Comparison of ENCODE assay signal across 8 cellular contexts in the genomic region with DNA sequence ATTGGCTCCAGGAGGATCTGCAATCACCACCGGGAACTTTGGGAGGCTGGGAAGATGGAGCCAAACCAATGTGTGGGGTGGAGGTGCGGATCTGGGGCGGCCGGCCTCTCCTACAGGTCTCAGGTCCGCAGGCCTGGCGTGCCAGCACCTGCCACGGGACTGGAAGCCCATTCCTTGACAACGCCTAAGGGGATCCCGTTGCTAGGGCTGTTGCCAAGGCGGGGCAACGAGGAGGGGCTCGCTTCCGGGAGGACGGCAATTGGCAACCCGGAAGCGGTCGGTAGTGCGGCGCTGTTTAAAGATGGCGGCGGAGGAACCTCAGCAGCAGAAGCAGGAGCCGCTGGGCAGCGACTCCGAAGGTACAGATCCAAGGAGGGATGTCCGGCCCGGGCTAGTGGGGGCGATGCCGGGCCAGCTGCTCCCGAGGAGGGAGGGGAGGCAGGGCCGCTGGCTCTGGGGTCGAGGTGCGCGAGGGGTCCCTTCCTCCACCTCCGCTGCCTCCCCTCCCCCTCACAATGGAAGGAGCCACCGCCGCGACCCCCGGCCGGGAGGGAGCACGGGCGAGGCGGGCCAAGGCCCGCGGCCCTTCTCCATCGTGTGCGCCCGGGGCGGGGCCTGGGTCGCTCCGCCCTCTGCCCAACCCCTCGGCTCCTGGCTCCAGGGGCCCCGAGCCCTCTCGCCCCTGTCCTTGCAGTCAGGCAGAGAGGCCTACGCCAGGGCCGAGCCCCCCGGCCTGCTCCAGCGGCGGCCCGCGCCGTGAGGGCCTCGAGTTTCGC. TPM values are rescaled to one million over a fixed set of nuclear protein-coding genes. Genes with fewer than 3 reads are reported as not detected.
DNase-seq lines count a peak whose midpoint lies in the region; ATAC-seq and TF ChIP-seq lines count a peak whose summit lies in the region.

A gene with protein sequence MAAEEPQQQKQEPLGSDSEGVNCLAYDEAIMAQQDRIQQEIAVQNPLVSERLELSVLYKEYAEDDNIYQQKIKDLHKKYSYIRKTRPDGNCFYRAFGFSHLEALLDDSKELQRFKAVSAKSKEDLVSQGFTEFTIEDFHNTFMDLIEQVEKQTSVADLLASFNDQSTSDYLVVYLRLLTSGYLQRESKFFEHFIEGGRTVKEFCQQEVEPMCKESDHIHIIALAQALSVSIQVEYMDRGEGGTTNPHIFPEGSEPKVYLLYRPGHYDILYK (plus strand): TSS at position 283 of the 776 bp plus-strand sequence. CDS start 19 bp downstream, at position 302.

- H3K27me3 Mint-ChIP-seq in endothelial cell (ENCODE audit: unreplicated experiment): peaks cover 12% of the 10 kb centered on the region
- H3K27me3 Mint-ChIP-seq in mesothelial cell of epicardium (ENCODE audit: low read depth): no peaks in the 10 kb centered on the region

- peak within 1 kb of the TSS; percentile 96 for H3K27ac Mint-ChIP-seq in endothelial cell (ENCODE audit: unreplicated experiment)
- H3K27ac Mint-ChIP-seq in mesothelial cell of epicardium: peak within 1 kb of the TSS; percentile 92

- peak within 1 kb of the TSS; percentile 95 for H3K27ac ChIP-seq in HUES6 (ENCODE audit: low read depth, low read length)
- peak within 1 kb of the TSS; percentile 61 for H3K27ac ChIP-seq in OCI-LY1 (ENCODE audit: low read depth, low read length, poor library complexity, severe bottlenecking)

- TF ChIP-seq CTCF in OCI-LY1 (IDR thresholded peaks at IDR 0.05; ENCODE audit: low read length): no peak
- TF ChIP-seq CTCF in endothelial cell (IDR thresholded peaks at IDR 0.05; ENCODE audit: unreplicated experiment): no peak
- no peak for TF ChIP-seq CTCF in mesothelial cell of epicardium (IDR thresholded peaks at IDR 0.05; ENCODE audit: unreplicated experiment)

- H3K9ac ChIP-seq in HUES6 (ENCODE audit: low read length): peak within 1 kb of the TSS; percentile 98
- peak within 1 kb of the TSS; percentile 98 for H3K9ac ChIP-seq in OCI-LY1 (ENCODE audit: low read length)

- peaks cover 12% of the 10 kb centered on the region for H3K4me1 Mint-ChIP-seq in endothelial cell (ENCODE audit: unreplicated experiment)
- peaks cover 21% of the 10 kb centered on the region for H3K4me1 Mint-ChIP-seq in mesothelial cell of epicardium

- no peaks in the 10 kb centered on the region for H3F3A ChIP-seq in OCI-LY1 (ENCODE audit: insufficient read depth, low read length)

- 0 out of 2 replicates have a peak, but pooled peaks cover 10% of the 10 kb centered on the region for H3K79me2 ChIP-seq in OCI-LY1 (ENCODE audit: insufficient read depth, low read length)

- H3K4me2 ChIP-seq in OCI-LY1 (ENCODE audit: low read length): peak within 1 kb of the TSS; percentile 93

- peak within 1 kb of the TSS; percentile 90 for H3K4me3 ChIP-seq in HUES6 (ENCODE audit: low read depth, low read length)
- H3K4me3 ChIP-seq in OCI-LY1 (ENCODE audit: low read depth, low read length, poor library complexity, severe bottlenecking): peak within 1 kb of the TSS; percentile 97

- H3K36me3 Mint-ChIP-seq in endothelial cell (ENCODE audit: low read depth, unreplicated experiment): peaks cover 12% of the 10 kb centered on the region
- H3K36me3 Mint-ChIP-seq in mesothelial cell of epicardium: peaks cover 10% of the 10 kb centered on the region

- H3K27me3 ChIP-seq in HUES6 (ENCODE audit: control insufficient read depth, insufficient read depth, low read length): no peaks in the 10 kb centered on the region
- H3K27me3 ChIP-seq in OCI-LY1 (ENCODE audit: insufficient read depth, low read length): no peaks in the 10 kb centered on the region

- no peaks in the 10 kb centered on the region for H3K9me3 ChIP-seq in HUES6 (ENCODE audit: control insufficient read depth, insufficient read depth, low read depth, low read length)
- H3K9me3 ChIP-seq in OCI-LY1 (ENCODE audit: low read length): no peaks in the 10 kb centered on the region

- H3K9me2 ChIP-seq in OCI-LY1 (ENCODE audit: low read depth, low read length): no peaks in the 10 kb centered on the region

- peak within 1 kb of the TSS; percentile 96 for H3K4me3 Mint-ChIP-seq in endothelial cell (ENCODE audit: unreplicated experiment)
- peak within 1 kb of the TSS; percentile 99 for H3K4me3 Mint-ChIP-seq in mesothelial cell of epicardium

- H3K4me1 ChIP-seq in HUES6 (ENCODE audit: control insufficient read depth, insufficient read depth, low read length): peaks cover 20% of the 10 kb centered on the region
- H3K4me1 ChIP-seq in OCI-LY1 (ENCODE audit: insufficient read depth, low read length, severe bottlenecking): peaks cover 37% of the 10 kb centered on the region

- H3K9me3 Mint-ChIP-seq in endothelial cell (ENCODE audit: unreplicated experiment): no peaks in the 10 kb centered on the region
- H3K9me3 Mint-ChIP-seq in mesothelial cell of epicardium: no peaks in the 10 kb centered on the region

- peak; percentile 78 for ATAC-seq in GM21381 (IDR thresholded peaks at IDR 0.05; ENCODE audit: unreplicated experiment)

- H4K20me1 ChIP-seq in OCI-LY1 (ENCODE audit: insufficient read depth, low read length): no peaks in the 10 kb centered on the region

- H3K36me3 ChIP-seq in HUES6 (ENCODE audit: control insufficient read depth, insufficient read depth, low read length): peaks cover 31% of the 10 kb centered on the region
- peaks cover 28% of the 10 kb centered on the region for H3K36me3 ChIP-seq in OCI-LY1 (ENCODE audit: insufficient read depth, low read length)

- H2AFZ ChIP-seq in OCI-LY1 (ENCODE audit: low read length): peak within 1 kb of the TSS; percentile 5; the same call in 1 of the 2 replicates

- DNase-seq in COLO668 (lab: John Stamatoyannopoulos, UW; ENCODE audit: unreplicated experiment): peak; percentile 98
- DNase-seq in activated CD8-positive, alpha-beta memory T cell treated with anti-CD3 and anti-CD28 coated beads, Interleukin-2, amount 50 U/mL, for 4 hours: peak; percentile 86
- peak; percentile 88 for DNase-seq in endothelial cell (ENCODE audit: low spot score)
- DNase-seq in mesothelial cell of epicardium (ENCODE audit: low spot score in 2 of 2, unreplicated experiment in 2 of 2): peak; percentile 85 to 94
- DNase-seq in stimulated activated CD8-positive, alpha-beta memory T cell treated with anti-CD3 and anti-CD28 coated beads, Interleukin-15, amount 100 ng/mL, for 48 hours (ENCODE audit: low read depth in 2 of 2): peak; percentile 83 to 86

RNA-seq across cellular contexts. Expression of the gene that starts here (rescaled TPM):
- total RNA-seq in endothelial cell (ENCODE audit: unreplicated experiment): 69.8 TPM
- total RNA-seq in mesothelial cell of epicardium: 98.0 to 99.7 TPM (median 98.7 TPM) in 3 replicates

Comparison
In these comparisons a context has a peak if more than half of its experiments do, and no peak if none do; other contexts are left out.
1. Peak in every context shown above with its lines: DNase-seq, ATAC-seq, H3K4me3 ChIP-seq and H3K27ac ChIP-seq.